In the genomic region with DNA sequence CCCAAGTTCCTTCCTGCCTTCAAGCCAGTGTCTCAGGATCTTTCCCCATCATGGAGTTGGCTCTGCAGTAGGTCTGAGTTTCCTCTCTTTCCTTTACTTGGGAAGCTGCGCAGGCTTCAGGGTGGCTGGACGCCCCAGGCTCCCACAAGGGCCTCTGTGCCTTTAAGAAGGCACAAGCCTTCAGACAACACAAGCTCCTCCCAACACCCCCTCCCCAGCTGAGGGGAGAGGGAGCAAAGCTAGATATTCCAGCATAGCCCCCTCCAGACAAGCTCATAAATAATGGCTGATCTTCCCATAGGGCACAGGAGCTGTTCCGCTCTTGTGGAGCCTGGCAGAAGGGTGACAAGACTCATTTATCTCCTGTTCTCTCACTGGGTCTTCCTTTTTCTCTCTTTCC, we compare ENCODE assay signal across 25 cellular contexts. TPM values are rescaled to one million over a fixed set of nuclear protein-coding genes. Genes with fewer than 3 reads are reported as not detected.
DNase-seq lines count a peak whose midpoint lies in the region; ATAC-seq and TF ChIP-seq lines count a peak whose summit lies in the region.
"Had no signal": no experiment of that assay in that cellular context is flagged by ENCODE, and none has a peak within 500 bp of the region (broad histone marks: within the 10 kb centered on the region; RNA-seq: fewer than 3 reads in every experiment).

No MANE protein-coding gene starts in this region.

- H3K9me3 Mint-ChIP-seq in GM23338: no peaks in the 10 kb centered on the region
- H3K9me3 Mint-ChIP-seq in endodermal cell: no peaks in the 10 kb centered on the region
- H3K9me3 Mint-ChIP-seq in neural progenitor cell: no peaks in the 10 kb centered on the region
- H3K9me3 Mint-ChIP-seq: activated B cell treated with CpG ODN at 0.5 μM for 24 hours; activated CD4-positive, alpha-beta T cell treated with anti-CD3 and anti-CD28 coated beads, Interleukin-2, amount 10 ng/mL, durations not matched to agents 7 days and 5 days; memory B cell had no signal

- H4K20me1 ChIP-seq in GM23338 (replicated peaks; ENCODE audit: insufficient read depth) (no peaks in the 10 kb centered on the region), neural progenitor cell (ENCODE audit: low read depth) (no peaks in the 10 kb centered on the region)

- ATAC-seq in GM23338: peak; percentile 53
- ATAC-seq: left colon, psoas muscle had no signal

- TF ChIP-seq CTCF in GM23338 (conservative IDR thresholded peaks at IDR 0.05; ENCODE audit: low read depth in 2 of 2) (no peak), endodermal cell (conservative IDR thresholded peaks at IDR 0.05) (no peak), neural progenitor cell (IDR thresholded peaks at IDR 0.05) (no peak)

- H3K4me3 ChIP-seq in GM23338: no peak overlapping the region
- H3K4me3 ChIP-seq in endodermal cell (ENCODE audit: low read length): no peak overlapping the region
- no peak overlapping the region for H3K4me3 ChIP-seq in neural progenitor cell
- H3K4me3 ChIP-seq: psoas muscle, SJCRH30, suprapubic skin had no signal

- H3K36me3 Mint-ChIP-seq in GM23338 (ENCODE audit: low read depth) (no peaks in the 10 kb centered on the region), endodermal cell (ENCODE audit: low read depth) (no peaks in the 10 kb centered on the region), neural progenitor cell (no peaks in the 10 kb centered on the region)
- H3K36me3 Mint-ChIP-seq: memory B cell had no signal

- no peaks in the 10 kb centered on the region for H3K9me3 ChIP-seq in endodermal cell (ENCODE audit: control insufficient read depth, low read length)
- H3K9me3 ChIP-seq in neural progenitor cell (ENCODE audit: low read depth): no peaks in the 10 kb centered on the region
- H3K9me3 ChIP-seq: psoas muscle, SJCRH30, suprapubic skin had no signal

- WGBS in endodermal cell (ENCODE audit: insufficient coverage in 1 of 2, insufficient read length in 1 of 2), 2 experiments: 83% methylated on average over 3 of the region's 3 CpGs; no CpG with 5 or more reads in 1 of the 2 experiments

- DNase-seq in NCI-H2227 (lab: John Stamatoyannopoulos, UW; ENCODE audit: unreplicated experiment) (peak; percentile 16), NCI-H2227 treated with DMSO at 0.1 percent for 48 hours (lab: John Stamatoyannopoulos, UW) (no peak), GM23338 (ENCODE audit: low spot score) (no peak), endodermal cell (no peak), neural progenitor cell (ENCODE audit: low spot score) (no peak), NCI-H187 (lab: John Stamatoyannopoulos, UW) (no peak), MV-4-11 (lab: John Stamatoyannopoulos, UW) (no peak), caudate nucleus (lab: John Stamatoyannopoulos, UW) (no peak)
- DNase-seq: activated B cell treated with CpG ODN at 0.5 μM for 24 hours; activated CD4-positive, alpha-beta T cell treated with anti-CD3 and anti-CD28 coated beads, Interleukin-2, amount 10 ng/mL, durations not matched to agents 7 days and 5 days; activated naive CD4-positive, alpha-beta T cell; activated T-cell treated with anti-CD3 and anti-CD28 coated beads, Interleukin-2, amount 50 U/mL, for 48 hours; C1 segment of cervical spinal cord; left colon; NCI-H1436; NCI-H2081 treated with DMSO at 0.1 percent for 48 hours; NCI-H345; occipital lobe; psoas muscle; SJCRH30; stimulated activated naive CD4-positive, alpha-beta T cell; SW 1271 had no signal

- H3K9me2 ChIP-seq in GM23338 (ENCODE audit: insufficient read depth): no peaks in the 10 kb centered on the region

- H3K4me3 Mint-ChIP-seq in GM23338: no peak overlapping the region
- no peak overlapping the region for H3K4me3 Mint-ChIP-seq in endodermal cell
- peak overlapping the region; percentile 9 for H3K4me3 Mint-ChIP-seq in neural progenitor cell
- H3K4me3 Mint-ChIP-seq: activated B cell treated with CpG ODN at 0.5 μM for 24 hours; activated CD4-positive, alpha-beta T cell treated with anti-CD3 and anti-CD28 coated beads, Interleukin-2, amount 10 ng/mL, durations not matched to agents 7 days and 5 days; memory B cell had no signal

- H3K27me3 ChIP-seq in GM23338 (ENCODE audit: insufficient read depth) (no peaks in the 10 kb centered on the region), endodermal cell (ENCODE audit: control insufficient read depth, insufficient read depth, low read length, poor library complexity, severe bottlenecking) (no peaks in the 10 kb centered on the region), neural progenitor cell (no peaks in the 10 kb centered on the region)
- H3K27me3 ChIP-seq: SJCRH30, suprapubic skin had no signal

- H3K4me1 ChIP-seq in GM23338 (ENCODE audit: insufficient read depth): peaks cover 12% of the 10 kb centered on the region
- peaks cover 25% of the 10 kb centered on the region for H3K4me1 ChIP-seq in endodermal cell (ENCODE audit: control insufficient read depth, insufficient read depth, low read length)
- peaks cover 21% of the 10 kb centered on the region for H3K4me1 ChIP-seq in neural progenitor cell
- H3K4me1 ChIP-seq: psoas muscle had no signal

- no peaks in the 10 kb centered on the region for H3K79me2 ChIP-seq in GM23338 (replicated peaks; ENCODE audit: insufficient read depth)
- H3K79me2 ChIP-seq in neural progenitor cell (ENCODE audit: low read depth): no peaks in the 10 kb centered on the region

- H3K27ac ChIP-seq in GM23338 (ENCODE audit: low read depth) (no peak overlapping the region), endodermal cell (ENCODE audit: low read depth, low read length) (no peak overlapping the region), neural progenitor cell (no peak overlapping the region), caudate nucleus (ENCODE audit: low read depth, low read length) (no peak overlapping the region)
- H3K27ac ChIP-seq: 22Rv1, psoas muscle, SJCRH30, suprapubic skin had no signal

- no peak overlapping the region for H3K27ac Mint-ChIP-seq in GM23338
- H3K27ac Mint-ChIP-seq in endodermal cell: peak overlapping the region; percentile 53
- peak overlapping the region; percentile 86 for H3K27ac Mint-ChIP-seq in neural progenitor cell
- H3K27ac Mint-ChIP-seq: activated B cell treated with CpG ODN at 0.5 μM for 24 hours; activated CD4-positive, alpha-beta T cell treated with anti-CD3 and anti-CD28 coated beads, Interleukin-2, amount 10 ng/mL, durations not matched to agents 7 days and 5 days; memory B cell had no signal

- no peak overlapping the region for H3K9ac ChIP-seq in endodermal cell (ENCODE audit: extremely low read depth, low read length, poor library complexity, severe bottlenecking)
- no peak overlapping the region for H3K9ac ChIP-seq in neural progenitor cell

- H3K4me2 ChIP-seq in GM23338 (peak overlapping the region; percentile 35), neural progenitor cell (no peak overlapping the region)

- H3F3A ChIP-seq in GM23338 (replicated peaks; ENCODE audit: low read depth): no peaks in the 10 kb centered on the region
- H3F3A ChIP-seq in neural progenitor cell (ENCODE audit: low read depth): no peaks in the 10 kb centered on the region

- no peaks in the 10 kb centered on the region for H3K36me3 ChIP-seq in GM23338 (ENCODE audit: insufficient read depth)
- no peaks in the 10 kb centered on the region for H3K36me3 ChIP-seq in endodermal cell (ENCODE audit: control insufficient read depth, insufficient read depth, low read length)
- H3K36me3 ChIP-seq in neural progenitor cell: no peaks in the 10 kb centered on the region
- H3K36me3 ChIP-seq: SJCRH30, suprapubic skin had no signal

- H3K27me3 Mint-ChIP-seq in GM23338 (ENCODE audit: insufficient read depth, low read depth, poor library complexity) (peaks cover 7% of the 10 kb centered on the region), endodermal cell (ENCODE audit: insufficient read depth) (no peaks in the 10 kb centered on the region), neural progenitor cell (ENCODE audit: insufficient read depth, low read depth) (peaks cover 15% of the 10 kb centered on the region)
- H3K27me3 Mint-ChIP-seq: activated B cell treated with CpG ODN at 0.5 μM for 24 hours had no signal

- H3K4me1 Mint-ChIP-seq in GM23338 (peaks cover 27% of the 10 kb centered on the region), endodermal cell (peaks cover 53% of the 10 kb centered on the region), neural progenitor cell (peaks cover 48% of the 10 kb centered on the region)
- H3K4me1 Mint-ChIP-seq: activated B cell treated with CpG ODN at 0.5 μM for 24 hours had no signal

- H2AFZ ChIP-seq in GM23338 (peak overlapping the region; percentile 97), neural progenitor cell (replicated peaks) (peak overlapping the region; percentile 82)

TF ChIP-seq in GM23338, 12 proteins besides CTCF, POLR2A, EP300 and RAD21 (continues in another document):
- TF ChIP-seq EZH2 (IDR thresholded peaks at IDR 0.05; ENCODE audit: low read depth, unreplicated experiment) (no peak), ZNF114 (CRISPR knock-in tag; IDR thresholded peaks at IDR 0.05) (no peak), ETS1 (IDR thresholded peaks at IDR 0.05) (no peak), ZNF331 (CRISPR knock-in tag; IDR thresholded peaks at IDR 0.05; ENCODE audit: low read depth) (no peak), JUNB (IDR thresholded peaks at IDR 0.05; ENCODE audit: unreplicated experiment) (no peak)

RNA-seq across cellular contexts. Expression of gene ATP2B4, which starts 27.9 kb away (rescaled TPM):
- 14.6 and 15.8 TPM in 2 replicates for total RNA-seq in GM23338 (2014; rRNA removed; shearing (Covaris generic))
- 4.3 and 5.5 TPM in 2 replicates for polyA plus RNA-seq in GM23338 (2016; fragmentation: Nextera tagmentation; extraction: Ambion mirVana)
- total RNA-seq in endodermal cell (10 to 100 TPM; 34.9 to 60.0 TPM), neural progenitor cell (ENCODE audit: low replicate concordance) (39.6 and 39.8 TPM in 2 replicates)
- 67.4 TPM for polyA plus RNA-seq in endodermal cell (2013, experiment 1 of 2)
- 64.6 TPM for polyA plus RNA-seq in endodermal cell (2013, experiment 2 of 2)
